ENCODE assay signal across 26 cellular contexts in genomic region chr22:21022955-21023614, GRCh38. TPM values are rescaled to one million over a fixed set of nuclear protein-coding genes. Genes with fewer than 3 reads are reported as not detected.
DNase-seq lines count a peak whose midpoint lies in the region; ATAC-seq, FAIRE-seq and TF ChIP-seq lines count a peak whose summit lies in the region.
"Had no signal": no experiment of that assay in that cellular context is flagged by ENCODE, and none has a peak within 500 bp of the region (broad histone marks: within the 10 kb centered on the region; RNA-seq: fewer than 3 reads in every experiment).

No MANE protein-coding gene starts in this region.

- no peak for TF ChIP-seq RAD21 in IMR-90 (IDR thresholded peaks at IDR 0.05; ENCODE audit: low read length)
- 0 out of 4 replicates have a peak, but pooled peaks of 1 of the 2 experiments have one; percentile 6 for TF ChIP-seq RAD21 in H1 (IDR thresholded peaks at IDR 0.05 in 1 of 2, conservative IDR thresholded peaks at IDR 0.05 in 1 of 2; ENCODE audit: low read depth in 2 of 2, low read length in 2 of 2)

- H4K91ac ChIP-seq in IMR-90 (ENCODE audit: insufficient read depth, low read depth, low read length) (no peak overlapping the region), H1 (replicated peaks; ENCODE audit: insufficient read length, low read length) (no peak overlapping the region)

- dilution Hi-C loops in IMR-90 (cut with HindIII; ENCODE audit: low sequenced_read_pairs, unreplicated experiment): no loop called here

- H4K20me1 ChIP-seq in IMR-90 (ENCODE audit: insufficient read depth, low read length) (no peaks in the 10 kb centered on the region), H1 (replicated peaks in 1 of 2; ENCODE audit: control insufficient read depth in 1 of 2, insufficient read depth in 2 of 2, low read length in 2 of 2) (no peaks in the 10 kb centered on the region)

- CTCF ChIA-PET in IMR-90 (lab: Yijun Ruan, JAX) (no interaction called here), H1 (lab: Charles Lee; ENCODE audit: partially characterized antibody) (interaction anchor here (0.8 to 1.2 kb wide), 3 partner anchors 18 to 33 kb away, joined by 3 to 5 read pairs (median 3); partner anchors contain the start of gene LRRC74B)

- intact Hi-C loops in IMR-90 (cut with micrococcal nuclease): no loop called here

- H3K14ac ChIP-seq in IMR-90 (replicated peaks; ENCODE audit: low read depth, low read length) (no peak overlapping the region), H1 (ENCODE audit: insufficient read length) (no peak overlapping the region)

- no peaks in the 10 kb centered on the region for H3K79me2 ChIP-seq in H1 (ENCODE audit: control insufficient read depth in 1 of 2, insufficient read depth in 2 of 2, low read length in 2 of 2)

- H2BK15ac ChIP-seq in IMR-90 (ENCODE audit: low read depth, low read length) (no peak overlapping the region), H1 (ENCODE audit: low read length) (no peak overlapping the region)

- no peak for TF ChIP-seq POLR2A in IMR-90 (IDR thresholded peaks at IDR 0.05; ENCODE audit: low read depth, low read length)
- no peak for TF ChIP-seq POLR2A in H1 (IDR thresholded peaks at IDR 0.05; ENCODE audit: control extremely low read depth in 1 of 2, low read depth in 2 of 2, low read length in 2 of 2)
- no peak for TF ChIP-seq POLR2A in GM12892 (IDR thresholded peaks at IDR 0.05; ENCODE audit: low read depth, low read length)

- no peak for ATAC-seq in IMR-90 (ENCODE audit: low read depth)
- ATAC-seq: gastrocnemius medialis had no signal

- H3K27ac ChIP-seq in IMR-90 (ENCODE audit: insufficient read depth, low read length) (no peak overlapping the region), H1 (ENCODE audit: low read depth, low read length) (no peak overlapping the region)
- H3K27ac ChIP-seq: epithelial cell of prostate, gastrocnemius medialis, ovary, SJCRH30, testis had no signal

- H3K9me3 ChIP-seq in IMR-90 (ENCODE audit: control insufficient read depth, insufficient read depth, low read length) (no peaks in the 10 kb centered on the region), H1 (ENCODE audit: insufficient read depth in 2 of 2, low read depth in 1 of 2, low read length in 1 of 2) (no peaks in the 10 kb centered on the region)
- H3K9me3 ChIP-seq: gastrocnemius medialis, ovary, SJCRH30, testis had no signal

- TF ChIP-seq CTCF in GM06990 (IDR thresholded peaks at IDR 0.05; ENCODE audit: insufficient read depth, low read length, poor library complexity, severe bottlenecking) (peak; percentile 6), IMR-90 (conservative IDR thresholded peaks at IDR 0.05; ENCODE audit: low read depth, low read length) (no peak), H1 (IDR thresholded peaks at IDR 0.05; ENCODE audit: control extremely low read depth in 1 of 3, insufficient read depth in 1 of 3, low read depth in 1 of 3, low read length in 3 of 3) (peak in 2 of 3 experiments; percentile 30 to 35; a peak in 3 of 4 replicates)

- H3K27me3 ChIP-seq in GM06990 (replicated peaks; ENCODE audit: control insufficient read depth, insufficient read depth, low read length) (no peaks in the 10 kb centered on the region; the same call in 1 of the 2 replicates), IMR-90 (ENCODE audit: control insufficient read depth, insufficient read depth, low read length) (peaks cover 7% of the 10 kb centered on the region), H1 (replicated peaks in 1 of 4; ENCODE audit: control insufficient read depth in 3 of 4, extremely low read depth in 1 of 4, insufficient read depth in 3 of 4, low read length in 3 of 4) (no peaks in the 10 kb centered on the region)
- H3K27me3 ChIP-seq: gastrocnemius medialis, ovary, SJCRH30, testis had no signal

- no peak overlapping the region for H2BK20ac ChIP-seq in IMR-90 (ENCODE audit: low read depth, low read length)
- H2BK20ac ChIP-seq in H1 (ENCODE audit: low read length): no peak overlapping the region

- no peak overlapping the region for H3K4ac ChIP-seq in IMR-90 (ENCODE audit: low read depth, low read length)
- H3K4ac ChIP-seq in H1 (replicated peaks; ENCODE audit: insufficient read length, low read depth, low read length): no peak overlapping the region

- no peak overlapping the region for H3K56ac ChIP-seq in IMR-90 (ENCODE audit: extremely low read depth, insufficient read depth, low read length)
- no peak overlapping the region for H3K56ac ChIP-seq in H1 (replicated peaks; ENCODE audit: insufficient read length, low read depth, low read length)

- FAIRE-seq in H1 (lab: Jason Lieb, UNC) (no peak), GM12892 (lab: Jason Lieb, UNC) (no peak)
- FAIRE-seq: colon, GM18507 had no signal

- H2AK9ac ChIP-seq in IMR-90 (replicated peaks; ENCODE audit: low read depth, low read length, poor library complexity): no peak overlapping the region

- H2BK120ac ChIP-seq in IMR-90 (ENCODE audit: low read depth, low read length): no peak overlapping the region
- no peak overlapping the region for H2BK120ac ChIP-seq in H1 (replicated peaks; ENCODE audit: low read depth, low read length)

- H2AFZ ChIP-seq in IMR-90 (replicated peaks; ENCODE audit: low read length, poor library complexity): peak overlapping the region; percentile 11
- H2AFZ ChIP-seq in H1 (ENCODE audit: low read length): no peak overlapping the region

- no peak overlapping the region for H4K5ac ChIP-seq in IMR-90 (ENCODE audit: low read depth, low read length)
- H4K5ac ChIP-seq in H1 (ENCODE audit: insufficient read length, low read depth, low read length): no peak overlapping the region

- DNase-seq in GM06990 (ENCODE audit: extremely low read depth, insufficient read length) (no peak), IMR-90 (no peak), H1 (ENCODE audit: low read depth in 1 of 2, low spot score in 2 of 2) (no peak), GM12892 (ENCODE audit: insufficient read length) (no peak)
- no peak for DNase-seq in stimulated activated CD4-positive, alpha-beta T cell treated with anti-CD3 and anti-CD28 coated beads, Interleukin-2, amount 100 ng/mL, for 48 hours
- DNase-seq in activated CD4-positive, alpha-beta T cell treated with anti-CD3 and anti-CD28 coated beads, Interleukin-2, amount 50 U/mL, for 1 hour: no peak
- DNase-seq: activated CD4-positive, CD25-positive, alpha-beta regulatory T cell treated with anti-CD3 and anti-CD28 coated beads, Interleukin-2, amount 50 U/mL, for 72 hours; activated effector memory CD4-positive, alpha-beta T cell treated with anti-CD3 and anti-CD28 coated beads, Interleukin-2, amount 50 U/mL, for 16 hours; aorta; gastrocnemius medialis; NCI-H187 treated with DMSO at 0.1 percent for 48 hours; OCI-M1; ovary; SJCRH30; stimulated activated CD4-positive, alpha-beta T cell treated with anti-CD3 and anti-CD28 coated beads, Interleukin-4, amount 100 ng/mL, for 4 hours; T-helper 2 cell; testis had no signal

- POLR2A ChIA-PET in IMR-90 (lab: Charles Lee; ENCODE audit: unreplicated experiment): no interaction called here
- POLR2A ChIA-PET in H1 (lab: Charles Lee; ENCODE audit: partially characterized antibody): interaction anchor here (1.1 kb wide), 1 partner anchor 22 kb away, joined by 3 read pairs; no protein-coding TSS in a partner anchor

- no peak overlapping the region for H3K4me3 ChIP-seq in GM06990 (replicated peaks; ENCODE audit: low read depth, low read length)
- no peak overlapping the region for H3K4me3 ChIP-seq in IMR-90 (ENCODE audit: insufficient read depth, low read depth, low read length)
- H3K4me3 ChIP-seq in H1 (ENCODE audit: extremely low read depth in 1 of 4, insufficient read depth in 2 of 4, low read depth in 3 of 4, low read length in 4 of 4): no peak overlapping the region
- H3K4me3 ChIP-seq: gastrocnemius medialis, ovary, SJCRH30, testis had no signal

- BruUV-seq in IMR-90 (replicated peaks; lab: Mats Ljungman, UMichigan): no TSS peak

- H3K36me3 ChIP-seq in GM06990 (ENCODE audit: control insufficient read depth, insufficient read depth, low read length) (no peaks in the 10 kb centered on the region), IMR-90 (ENCODE audit: control insufficient read depth, insufficient read depth, low read length) (no peaks in the 10 kb centered on the region), H1 (ENCODE audit: control insufficient read depth in 2 of 4, insufficient read depth in 4 of 4, low read length in 3 of 4) (no peaks in the 10 kb centered on the region)
- H3K36me3 ChIP-seq: ovary, SJCRH30 had no signal

- H2BK5ac ChIP-seq in IMR-90 (ENCODE audit: low read depth, low read length, poor library complexity, severe bottlenecking) (no peak overlapping the region), H1 (ENCODE audit: low read depth, low read length) (no peak overlapping the region)

- WGBS in IMR-90 (ENCODE audit: extremely low coverage in 2 of 2, insufficient read length in 1 of 2), 2 experiments: 84% methylated on average over 5 of the region's 13 CpGs; no CpG with 5 or more reads in 1 of the 2 experiments
- 90% methylated on average over 13 of the region's 13 CpGs; no CpG with 5 or more reads in 1 of the 2 experiments for WGBS in H1 (ENCODE audit: extremely low coverage in 1 of 2, insufficient coverage in 1 of 2, insufficient read length in 1 of 2, insufficient replicate concordance in 2 of 2, low coverage in 1 of 2, low lambda C conversion rate in 2 of 2, missing lambda C conversion rate in 1 of 2), 2 experiments

- no peaks in the 10 kb centered on the region for H3K79me1 ChIP-seq in IMR-90 (ENCODE audit: low read depth in 1 of 2, low read length in 2 of 2)
- no peaks in the 10 kb centered on the region for H3K79me1 ChIP-seq in H1 (ENCODE audit: low read depth, low read length)

- H4K8ac ChIP-seq in IMR-90 (ENCODE audit: low read depth in 2 of 2, low read length in 2 of 2) (no peak overlapping the region), H1 (ENCODE audit: extremely low read depth, insufficient read depth, low read length) (peak overlapping the region; percentile 25)

- no peak for TF ChIP-seq EP300 in H1 (IDR thresholded peaks at IDR 0.05; ENCODE audit: borderline replicate concordance in 1 of 2, low read depth in 2 of 2, low read length in 2 of 2)

- H3K9me1 ChIP-seq in IMR-90 (ENCODE audit: insufficient read depth, low read length): no peaks in the 10 kb centered on the region

- H3K23ac ChIP-seq in IMR-90 (ENCODE audit: low read depth, low read length): no peak overlapping the region
- no peak overlapping the region for H3K23ac ChIP-seq in H1 (ENCODE audit: insufficient read length)

- H2AK5ac ChIP-seq in IMR-90 (ENCODE audit: low read depth, low read length): no peak overlapping the region
- no peak overlapping the region for H2AK5ac ChIP-seq in H1 (ENCODE audit: low read depth, low read length)

- no peak overlapping the region for H3K9ac ChIP-seq in IMR-90 (ENCODE audit: low read depth, low read length)
- no peak overlapping the region for H3K9ac ChIP-seq in H1 (replicated peaks in 1 of 4; ENCODE audit: extremely low read depth in 1 of 4, low read depth in 3 of 4, low read length in 3 of 4)

- H3K23me2 ChIP-seq in H1 (ENCODE audit: low read depth, low read length): no peaks in the 10 kb centered on the region

- no peak overlapping the region for H3K18ac ChIP-seq in IMR-90 (ENCODE audit: low read depth, low read length)
- H3K18ac ChIP-seq in H1 (ENCODE audit: extremely low read depth, low read length): no peak overlapping the region

- H2BK12ac ChIP-seq in H1 (ENCODE audit: low read depth, low read length): no peak overlapping the region

- H3K4me2 ChIP-seq in IMR-90 (ENCODE audit: low read depth, low read length): no peak overlapping the region
- H3K4me2 ChIP-seq in H1 (ENCODE audit: insufficient read depth in 1 of 2, low read depth in 2 of 2, low read length in 2 of 2): no peak overlapping the region

- H3K4me1 ChIP-seq in IMR-90 (ENCODE audit: control insufficient read depth, insufficient read depth, low read length) (peaks cover 2% of the 10 kb centered on the region; the same call in 1 of the 2 replicates), H1 (replicated peaks in 1 of 4; ENCODE audit: control insufficient read depth in 3 of 4, insufficient read depth in 4 of 4, low read length in 3 of 4) (peaks cover 0 to 2% (median 0%) of the 10 kb centered on the region in 4 experiments; a peak in 1 of 7 replicates)
- H3K4me1 ChIP-seq: gastrocnemius medialis had no signal

- in situ Hi-C loops in IMR-90 (cut with MboI; ENCODE audit: low sequenced_read_pairs): no loop called here

RNA-seq across cellular contexts. Expression of gene P2RX6, which starts 8.1 kb away (rescaled TPM):
- 0.56 and 0.90 TPM in 2 replicates for total RNA-seq in IMR-90 (2012; rRNA removed)
- polyA plus RNA-seq in IMR-90 (2012; rRNA removed) (1.4 and 1.6 TPM in 2 replicates), H1 (2011; rRNA removed) (0.09 and 0.16 TPM in 2 replicates)
- polyA plus RNA-seq in IMR-90 (2012; cell fraction: cytosol; rRNA removed): 1.0 and 1.2 TPM in 2 replicates
- 16.1 and 24.8 TPM in 2 replicates for polyA plus RNA-seq in IMR-90 (2012; cell fraction: nucleus; rRNA removed; ENCODE audit: low replicate concordance)
- not detected in 2 replicates for total RNA-seq in H1 (2021; fragmentation: NEBNext Ultra II Directional; extraction: Animal tissue kit (Norgen Biotek cat#: 25700))
- polyA plus RNA-seq in H1 (2011; cell fraction: cytosol; rRNA removed): 0.23 TPM
- 1.5 TPM for polyA plus RNA-seq in H1 (2011; cell fraction: nucleus; rRNA removed)
- 0.11 to 0.25 TPM (median 0.20 TPM) in 4 replicates for polyA plus RNA-seq in H1 (2012, experiment 1 of 2)
- 0.05 TPM for polyA plus RNA-seq in H1 (2012, experiment 2 of 2)
- polyA plus RNA-seq in H1 (2013, experiment 1 of 2): 0.10 TPM
- 0.09 TPM for polyA plus RNA-seq in H1 (2013, experiment 2 of 2)
- 0.19 and 0.49 TPM in 2 replicates for polyA minus RNA-seq in H1 (2011; rRNA and poly(A)+ RNA removed)
- not detected for polyA minus RNA-seq in H1 (2011; cell fraction: cytosol; rRNA and poly(A)+ RNA removed)
- not detected for polyA minus RNA-seq in H1 (2011; cell fraction: nucleus; rRNA and poly(A)+ RNA removed)
- polyA plus RNA-seq in GM12892 (2012; ENCODE audit: missing spikeins): 0.08 TPM

RNA-seq across cellular contexts. Expression of gene SLC7A4, which starts 9.3 kb away (rescaled TPM):
- total RNA-seq in IMR-90 (2012; rRNA removed): not detected in 2 replicates
- 0.03 and 0.06 TPM in 2 replicates for polyA plus RNA-seq in IMR-90 (2012; rRNA removed)
- 0.10 TPM in 1 of 2 replicates, not detected in the other for polyA plus RNA-seq in IMR-90 (2012; cell fraction: cytosol; rRNA removed)
- 0.03 TPM in 2 replicates for polyA plus RNA-seq in IMR-90 (2012; cell fraction: nucleus; rRNA removed; ENCODE audit: low replicate concordance)
- total RNA-seq in H1 (2021; fragmentation: NEBNext Ultra II Directional; extraction: Animal tissue kit (Norgen Biotek cat#: 25700)): 0.27 TPM in 1 of 2 replicates, not detected in the other
- polyA plus RNA-seq in H1 (2011; rRNA removed): 0.88 and 0.92 TPM in 2 replicates
- 0.25 TPM for polyA plus RNA-seq in H1 (2011; cell fraction: cytosol; rRNA removed)
- 0.40 TPM for polyA plus RNA-seq in H1 (2011; cell fraction: nucleus; rRNA removed)
- polyA plus RNA-seq in H1 (2012, experiment 1 of 2): 0.15 to 0.61 TPM (median 0.48 TPM) in 4 replicates
- polyA plus RNA-seq in H1 (2012, experiment 2 of 2): 0.38 TPM
- 0.41 TPM for polyA plus RNA-seq in H1 (2013, experiment 1 of 2)
- polyA plus RNA-seq in H1 (2013, experiment 2 of 2): 0.39 TPM
- 0.32 and 0.66 TPM in 2 replicates for polyA minus RNA-seq in H1 (2011; rRNA and poly(A)+ RNA removed)
- polyA minus RNA-seq in H1 (2011; cell fraction: cytosol; rRNA and poly(A)+ RNA removed): not detected
- 1.2 TPM for polyA minus RNA-seq in H1 (2011; cell fraction: nucleus; rRNA and poly(A)+ RNA removed)
- not detected for polyA plus RNA-seq in GM12892 (2012; ENCODE audit: missing spikeins)
- total RNA-seq: G401, gastrocnemius medialis, HT-29, M059J, NCI-H460, SJCRH30 had no signal
- polyA plus RNA-seq: aorta had no signal

RNA-seq across cellular contexts. Expression of gene THAP7, which starts 21.2 kb away (rescaled TPM):
- total RNA-seq in IMR-90 (2012; rRNA removed): 13.3 and 14.2 TPM in 2 replicates
- polyA plus RNA-seq in IMR-90 (2012; rRNA removed): 19.8 and 23.2 TPM in 2 replicates
- polyA plus RNA-seq in IMR-90 (2012; cell fraction: cytosol; rRNA removed): 20.8 and 28.8 TPM in 2 replicates
- 38.3 and 68.2 TPM in 2 replicates for polyA plus RNA-seq in IMR-90 (2012; cell fraction: nucleus; rRNA removed; ENCODE audit: low replicate concordance)
- total RNA-seq in H1 (2021; fragmentation: NEBNext Ultra II Directional; extraction: Animal tissue kit (Norgen Biotek cat#: 25700)): 16.2 and 16.9 TPM in 2 replicates
- 32.5 and 40.1 TPM in 2 replicates for polyA plus RNA-seq in H1 (2011; rRNA removed)
- 32.0 TPM for polyA plus RNA-seq in H1 (2011; cell fraction: cytosol; rRNA removed)
- polyA plus RNA-seq in H1 (2011; cell fraction: nucleus; rRNA removed): 35.8 TPM
- polyA plus RNA-seq in H1 (2012, experiment 1 of 2): 8.4 to 24.4 TPM (median 15.6 TPM) in 4 replicates
- 16.3 TPM for polyA plus RNA-seq in H1 (2012, experiment 2 of 2)
- 21.9 TPM for polyA plus RNA-seq in H1 (2013, experiment 1 of 2)
- polyA plus RNA-seq in H1 (2013, experiment 2 of 2): 20.4 TPM
- polyA minus RNA-seq in H1 (2011; rRNA and poly(A)+ RNA removed): 11.5 and 14.1 TPM in 2 replicates
- polyA minus RNA-seq in H1 (2011; cell fraction: cytosol; rRNA and poly(A)+ RNA removed): 8.6 TPM
- 40.2 TPM for polyA minus RNA-seq in H1 (2011; cell fraction: nucleus; rRNA and poly(A)+ RNA removed)
- 7.8 TPM for polyA plus RNA-seq in GM12892 (2012; ENCODE audit: missing spikeins)

RNA-seq across cellular contexts. Expression of gene LRRC74B, which starts 22.7 kb away (rescaled TPM):
- total RNA-seq in IMR-90 (2012; rRNA removed): not detected in 2 replicates
- polyA plus RNA-seq in IMR-90 (2012; rRNA removed) (not detected in 2 replicates), H1 (2011; rRNA removed) (0.03 TPM in 1 of 2 replicates, not detected in the other)
- polyA plus RNA-seq in IMR-90 (2012; cell fraction: cytosol; rRNA removed): not detected in 2 replicates
- polyA plus RNA-seq in IMR-90 (2012; cell fraction: nucleus; rRNA removed; ENCODE audit: low replicate concordance): 0.05 and 0.06 TPM in 2 replicates
- not detected in 2 replicates for total RNA-seq in H1 (2021; fragmentation: NEBNext Ultra II Directional; extraction: Animal tissue kit (Norgen Biotek cat#: 25700))
- 0.05 TPM for polyA plus RNA-seq in H1 (2011; cell fraction: cytosol; rRNA removed)
- polyA plus RNA-seq in H1 (2011; cell fraction: nucleus; rRNA removed): 0.03 TPM
- not detected in 4 replicates for polyA plus RNA-seq in H1 (2012, experiment 1 of 2)
- not detected for polyA plus RNA-seq in H1 (2012, experiment 2 of 2)
- polyA plus RNA-seq in H1 (2013, experiment 1 of 2): under 0.01 TPM
- polyA plus RNA-seq in H1 (2013, experiment 2 of 2): not detected
- polyA minus RNA-seq in H1 (2011; rRNA and poly(A)+ RNA removed): 0.10 TPM in 1 of 2 replicates, not detected in the other
- not detected for polyA minus RNA-seq in H1 (2011; cell fraction: cytosol; rRNA and poly(A)+ RNA removed)
- not detected for polyA minus RNA-seq in H1 (2011; cell fraction: nucleus; rRNA and poly(A)+ RNA removed)
- polyA plus RNA-seq in GM12892 (2012; ENCODE audit: missing spikeins): not detected
- total RNA-seq: aorta, G401, gastrocnemius medialis, HT-29, liver, M059J, NCI-H460, SJCRH30, skeletal muscle tissue had no signal
- polyA plus RNA-seq: liver had no signal

RNA-seq across cellular contexts. Expression of gene LZTR1, which starts 41.0 kb away (rescaled TPM):
- total RNA-seq in IMR-90 (2012; rRNA removed): 19.2 and 22.8 TPM in 2 replicates
- polyA plus RNA-seq in IMR-90 (2012; rRNA removed) (41.3 and 43.8 TPM in 2 replicates), H1 (2011; rRNA removed) (22.3 and 32.4 TPM in 2 replicates)
- polyA plus RNA-seq in IMR-90 (2012; cell fraction: cytosol; rRNA removed): 11.2 and 23.0 TPM in 2 replicates
- polyA plus RNA-seq in IMR-90 (2012; cell fraction: nucleus; rRNA removed; ENCODE audit: low replicate concordance): 241 and 472 TPM in 2 replicates
- total RNA-seq in H1 (2021; fragmentation: NEBNext Ultra II Directional; extraction: Animal tissue kit (Norgen Biotek cat#: 25700)): 29.8 and 31.0 TPM in 2 replicates
- 24.8 TPM for polyA plus RNA-seq in H1 (2011; cell fraction: cytosol; rRNA removed)
- polyA plus RNA-seq in H1 (2011; cell fraction: nucleus; rRNA removed): 124 TPM
- 19.9 to 28.5 TPM (median 23.0 TPM) in 4 replicates for polyA plus RNA-seq in H1 (2012, experiment 1 of 2)
- polyA plus RNA-seq in H1 (2012, experiment 2 of 2): 16.9 TPM
- polyA plus RNA-seq in H1 (2013, experiment 1 of 2): 12.5 TPM
- polyA plus RNA-seq in H1 (2013, experiment 2 of 2): 12.5 TPM
- polyA minus RNA-seq in H1 (2011; rRNA and poly(A)+ RNA removed): 23.5 and 30.5 TPM in 2 replicates
- 10.6 TPM for polyA minus RNA-seq in H1 (2011; cell fraction: cytosol; rRNA and poly(A)+ RNA removed)
- 63.0 TPM for polyA minus RNA-seq in H1 (2011; cell fraction: nucleus; rRNA and poly(A)+ RNA removed)
- 24.9 TPM for polyA plus RNA-seq in GM12892 (2012; ENCODE audit: missing spikeins)
